1 cellular context compared by ENCODE assay signal in genomic region chr3:134029256-134029733, GRCh38.
TF ChIP-seq lines count a peak whose summit lies in the region.

No MANE protein-coding gene starts in this region.

TF ChIP-seq in HEK293, 187 proteins besides CTCF, POLR2A, EP300 and RAD21 (continued from another document):
- TF ChIP-seq GLI4 (tag by site-specific recombination; IDR thresholded peaks at IDR 0.05) (no peak), ZBTB20 (tag by site-specific recombination; IDR thresholded peaks at IDR 0.05) (peak; percentile 12; the same call in 1 of the 2 replicates), KLF7 (tag by site-specific recombination; IDR thresholded peaks at IDR 0.05; ENCODE audit: borderline replicate concordance) (peak; percentile 46; the same call in 1 of the 2 replicates), ZNF157 (tag by site-specific recombination; IDR thresholded peaks at IDR 0.05) (no peak)
- TF ChIP-seq, protein P1, sequence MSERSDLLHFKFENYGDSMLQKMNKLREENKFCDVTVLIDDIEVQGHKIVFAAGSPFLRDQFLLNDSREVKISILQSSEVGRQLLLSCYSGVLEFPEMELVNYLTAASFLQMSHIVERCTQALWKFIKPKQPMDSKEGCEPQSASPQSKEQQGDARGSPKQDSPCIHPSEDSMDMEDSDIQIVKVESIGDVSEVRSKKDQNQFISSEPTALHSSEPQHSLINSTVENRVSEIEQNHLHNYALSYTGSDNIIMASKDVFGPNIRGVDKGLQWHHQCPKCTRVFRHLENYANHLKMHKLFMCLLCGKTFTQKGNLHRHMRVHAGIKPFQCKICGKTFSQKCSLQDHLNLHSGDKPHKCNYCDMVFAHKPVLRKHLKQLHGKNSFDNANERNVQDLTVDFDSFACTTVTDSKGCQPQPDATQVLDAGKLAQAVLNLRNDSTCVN (tag by site-specific recombination; optimal IDR thresholded peaks at IDR 0.05) = peak; percentile 81
